Comparison of ENCODE assay signal across 8 cellular contexts in genomic region chr15:41904487-41905359, GRCh38. TPM values are rescaled to one million over a fixed set of nuclear protein-coding genes. Genes with fewer than 3 reads are reported as not detected.
DNase-seq lines count a peak whose midpoint lies in the region; ATAC-seq lines count a peak whose summit lies in the region.

No MANE protein-coding gene starts in this region.

- no peaks in the 10 kb centered on the region for H3K27me3 Mint-ChIP-seq in natural killer cell treated with Interleukin-12 subunit alpha and Interleukin-12 subunit beta and Interleukin-15 and Interleukin-18, amount 100 ng/mL, for 72 hours
- H3K27me3 Mint-ChIP-seq in stimulated activated naive CD8-positive, alpha-beta T cell treated with anti-CD3 and anti-CD28 coated beads, Interleukin-15, Interleukin-2, amounts not matched to agents 100 ng/mL and 50 ng/mL, for 24 hours, result no peaks in the 10 kb centered on the region

- ATAC-seq in HG03354 (IDR thresholded peaks at IDR 0.05; ENCODE audit: poor library complexity, severe bottlenecking, unreplicated experiment), result peak; percentile 61
- ATAC-seq in esophagus mucosa, result peak; percentile 53
- ATAC-seq in natural killer cell treated with Interleukin-12 subunit alpha and Interleukin-12 subunit beta and Interleukin-15 and Interleukin-18, amount 100 ng/mL, for 72 hours, result peak; percentile 74 to 79
- no peak for ATAC-seq in HG03097 (IDR thresholded peaks at IDR 0.05; ENCODE audit: low FRiP score, unreplicated experiment)

- no peaks in the 10 kb centered on the region for H3K9me3 Mint-ChIP-seq in natural killer cell treated with Interleukin-12 subunit alpha and Interleukin-12 subunit beta and Interleukin-15 and Interleukin-18, amount 100 ng/mL, for 72 hours
- H3K9me3 Mint-ChIP-seq in stimulated activated naive CD8-positive, alpha-beta T cell treated with anti-CD3 and anti-CD28 coated beads, Interleukin-15, Interleukin-2, amounts not matched to agents 100 ng/mL and 50 ng/mL, for 24 hours, result no peaks in the 10 kb centered on the region

- H3K27ac Mint-ChIP-seq in natural killer cell treated with Interleukin-12 subunit alpha and Interleukin-12 subunit beta and Interleukin-15 and Interleukin-18, amount 100 ng/mL, for 72 hours, result no peak overlapping the region
- peak overlapping the region; percentile 58 for H3K27ac Mint-ChIP-seq in stimulated activated naive CD8-positive, alpha-beta T cell treated with anti-CD3 and anti-CD28 coated beads, Interleukin-15, Interleukin-2, amounts not matched to agents 100 ng/mL and 50 ng/mL, for 24 hours

- peaks cover 8 to 9% of the 10 kb centered on the region in 2 donors for H3K4me1 Mint-ChIP-seq in natural killer cell treated with Interleukin-12 subunit alpha and Interleukin-12 subunit beta and Interleukin-15 and Interleukin-18, amount 100 ng/mL, for 72 hours (ENCODE audit: low read depth in 2 of 2)
- H3K4me1 Mint-ChIP-seq in stimulated activated naive CD8-positive, alpha-beta T cell treated with anti-CD3 and anti-CD28 coated beads, Interleukin-15, Interleukin-2, amounts not matched to agents 100 ng/mL and 50 ng/mL, for 24 hours (ENCODE audit: low read depth), result peaks cover 8% of the 10 kb centered on the region

- H3K36me3 Mint-ChIP-seq in natural killer cell treated with Interleukin-12 subunit alpha and Interleukin-12 subunit beta and Interleukin-15 and Interleukin-18, amount 100 ng/mL, for 72 hours, result peaks cover 5% of the 10 kb centered on the region
- H3K36me3 Mint-ChIP-seq in stimulated activated naive CD8-positive, alpha-beta T cell treated with anti-CD3 and anti-CD28 coated beads, Interleukin-15, Interleukin-2, amounts not matched to agents 100 ng/mL and 50 ng/mL, for 24 hours (ENCODE audit: low read depth), result peaks cover 47% of the 10 kb centered on the region

- H3K4me3 Mint-ChIP-seq in natural killer cell treated with Interleukin-12 subunit alpha and Interleukin-12 subunit beta and Interleukin-15 and Interleukin-18, amount 100 ng/mL, for 72 hours, result no peak overlapping the region
- no peak overlapping the region for H3K4me3 Mint-ChIP-seq in stimulated activated naive CD8-positive, alpha-beta T cell treated with anti-CD3 and anti-CD28 coated beads, Interleukin-15, Interleukin-2, amounts not matched to agents 100 ng/mL and 50 ng/mL, for 24 hours

- DNase-seq in DMS79 (lab: John Stamatoyannopoulos, UW), result peak; percentile 2
- peak; percentile 78 for DNase-seq in OCI-M1 (lab: John Stamatoyannopoulos, UW)
- peak; percentile 57 for DNase-seq in activated T-cell treated with anti-CD3 and anti-CD28 coated beads for 24 hours (ENCODE audit: low read depth)
- DNase-seq in natural killer cell treated with Interleukin-12 subunit alpha and Interleukin-12 subunit beta and Interleukin-15 and Interleukin-18, amount 100 ng/mL, for 72 hours (ENCODE audit: low spot score), result peak; percentile 70

RNA-seq across cellular contexts. Expression of gene SPTBN5, which starts 10.9 kb away (rescaled TPM):
- 2.1 TPM for total RNA-seq in esophagus mucosa
- total RNA-seq in natural killer cell treated with Interleukin-12 subunit alpha and Interleukin-12 subunit beta and Interleukin-15 and Interleukin-18, amount 100 ng/mL, for 72 hours, result 1 to 10 TPM; 1.1 to 2.4 TPM

Comparison
In these comparisons a context has a peak if more than half of its experiments do, and no peak if none do; other contexts are left out.
1. DNase-seq: peak in every context shown above with its lines; median percentile 78 in OCI-M1; 70 in natural killer cell treated with Interleukin-12 subunit alpha and Interleukin-12 subunit beta and Interleukin-15 and Interleukin-18, amount 100 ng/mL, for 72 hours; 57 in activated T-cell treated with anti-CD3 and anti-CD28 coated beads for 24 hours; 2 in DMS79.